Comparison of ENCODE assay signal across 8 cellular contexts in the genomic region with DNA sequence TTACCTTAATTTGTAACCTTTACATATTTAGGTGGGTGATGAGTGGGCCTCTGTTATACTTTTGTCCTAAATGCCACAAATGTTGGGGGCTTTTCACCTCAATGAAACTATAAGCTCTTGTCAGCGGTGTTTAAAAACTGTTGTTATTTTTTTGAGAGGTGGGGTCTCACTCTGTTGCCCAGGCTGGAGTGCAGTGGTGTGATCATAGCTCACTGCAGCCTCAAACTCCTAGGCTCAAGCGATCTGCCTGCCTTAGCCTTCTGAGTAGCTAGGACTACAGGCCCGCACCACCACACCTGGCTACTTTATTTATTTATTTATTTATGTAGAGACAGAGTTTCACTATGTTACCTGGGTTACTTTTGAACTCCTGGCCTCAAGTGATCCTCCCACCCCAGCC.
"Had no signal": no experiment of that assay in that cellular context is flagged by ENCODE, and none has a peak within 500 bp of the region (broad histone marks: within the 10 kb centered on the region; RNA-seq: fewer than 3 reads in every experiment).

No MANE protein-coding gene starts in this region.

- H3K27ac ChIP-seq: GM23248, KMS-11 had no signal

- H3K4me3 ChIP-seq: GM23248, HAP-1 had no signal

- H3K9me3 ChIP-seq: HAP-1 had no signal

- H3K9ac ChIP-seq: GM23248, KMS-11 had no signal

- H2AFZ ChIP-seq: GM23248 had no signal

- DNase-seq: GM23248, GOT3, H7, IMR-90, KBM-7 had no signal

- H3K4me2 ChIP-seq: KMS-11 had no signal

- ATAC-seq: HCT116 had no signal

- H3K36me3 ChIP-seq: HAP-1 had no signal
